ENCODE assay signal across 1 cellular context in the genomic region with DNA sequence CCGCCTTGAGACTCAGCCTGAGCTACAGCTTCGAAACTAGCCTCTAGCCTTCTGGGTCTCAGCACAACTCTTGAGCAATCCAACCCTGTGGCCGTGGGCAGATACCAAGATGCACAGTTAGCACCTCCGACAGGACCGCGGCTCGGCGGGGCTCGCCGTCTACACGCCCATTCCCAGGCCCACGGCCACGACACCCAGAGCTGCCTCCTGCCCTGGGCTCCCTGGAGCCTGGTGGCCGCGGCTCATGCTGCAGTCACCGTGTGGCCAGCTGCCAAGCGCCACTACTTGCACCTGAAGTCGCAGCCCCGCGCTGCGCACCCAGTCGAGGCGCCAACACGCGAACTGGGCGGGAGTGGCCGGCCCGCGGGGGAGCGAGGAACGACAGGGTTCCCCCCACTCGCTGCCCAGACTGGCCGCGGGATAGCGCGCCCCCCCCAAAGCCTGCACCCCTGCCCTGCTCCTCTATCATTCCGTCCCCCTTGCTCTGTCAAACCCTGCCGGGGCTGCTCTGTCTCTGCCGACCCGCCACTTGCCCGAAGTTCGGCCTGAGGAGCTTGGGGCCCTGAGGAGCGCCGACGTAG.
A peak's percentile ranks its signal among the peaks of the same experiment; 100 is the strongest.
TF ChIP-seq lines count a peak whose summit lies in the region.

No MANE protein-coding gene starts in this region.

TF ChIP-seq in HepG2, 621 proteins besides CTCF, POLR2A, EP300 and RAD21 (continued from another document and continues in another):
- TF ChIP-seq, protein P1, sequence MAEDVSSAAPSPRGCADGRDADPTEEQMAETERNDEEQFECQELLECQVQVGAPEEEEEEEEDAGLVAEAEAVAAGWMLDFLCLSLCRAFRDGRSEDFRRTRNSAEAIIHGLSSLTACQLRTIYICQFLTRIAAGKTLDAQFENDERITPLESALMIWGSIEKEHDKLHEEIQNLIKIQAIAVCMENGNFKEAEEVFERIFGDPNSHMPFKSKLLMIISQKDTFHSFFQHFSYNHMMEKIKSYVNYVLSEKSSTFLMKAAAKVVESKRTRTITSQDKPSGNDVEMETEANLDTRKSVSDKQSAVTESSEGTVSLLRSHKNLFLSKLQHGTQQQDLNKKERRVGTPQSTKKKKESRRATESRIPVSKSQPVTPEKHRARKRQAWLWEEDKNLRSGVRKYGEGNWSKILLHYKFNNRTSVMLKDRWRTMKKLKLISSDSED (CRISPR knock-in tag; IDR thresholded peaks at IDR 0.05), result 0 out of 2 replicates have a peak, but pooled peaks have one; percentile 49
- peak; percentile 44; the same call in 1 of the 2 replicates for TF ChIP-seq ZSCAN31 (CRISPR knock-in tag; IDR thresholded peaks at IDR 0.05; ENCODE audit: low read depth)
- no peak for TF ChIP-seq ZFP36 (IDR thresholded peaks at IDR 0.05; ENCODE audit: borderline replicate concordance, low read depth, low read length, partially characterized antibody)
- no peak for TF ChIP-seq ZSCAN12 (CRISPR knock-in tag; IDR thresholded peaks at IDR 0.05)
- TF ChIP-seq, protein P2, sequence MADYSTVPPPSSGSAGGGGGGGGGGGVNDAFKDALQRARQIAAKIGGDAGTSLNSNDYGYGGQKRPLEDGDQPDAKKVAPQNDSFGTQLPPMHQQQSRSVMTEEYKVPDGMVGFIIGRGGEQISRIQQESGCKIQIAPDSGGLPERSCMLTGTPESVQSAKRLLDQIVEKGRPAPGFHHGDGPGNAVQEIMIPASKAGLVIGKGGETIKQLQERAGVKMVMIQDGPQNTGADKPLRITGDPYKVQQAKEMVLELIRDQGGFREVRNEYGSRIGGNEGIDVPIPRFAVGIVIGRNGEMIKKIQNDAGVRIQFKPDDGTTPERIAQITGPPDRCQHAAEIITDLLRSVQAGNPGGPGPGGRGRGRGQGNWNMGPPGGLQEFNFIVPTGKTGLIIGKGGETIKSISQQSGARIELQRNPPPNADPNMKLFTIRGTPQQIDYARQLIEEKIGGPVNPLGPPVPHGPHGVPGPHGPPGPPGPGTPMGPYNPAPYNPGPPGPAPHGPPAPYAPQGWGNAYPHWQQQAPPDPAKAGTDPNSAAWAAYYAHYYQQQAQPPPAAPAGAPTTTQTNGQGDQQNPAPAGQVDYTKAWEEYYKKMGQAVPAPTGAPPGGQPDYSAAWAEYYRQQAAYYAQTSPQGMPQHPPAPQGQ (CRISPR knock-in tag; IDR thresholded peaks at IDR 0.05; ENCODE audit: borderline replicate concordance), result no peak
- TF ChIP-seq ZNF558 (CRISPR knock-in tag; IDR thresholded peaks at IDR 0.05; ENCODE audit: borderline replicate concordance), result peak; percentile 6; the same call in 1 of the 2 replicates
- no peak for TF ChIP-seq ATAD3A (CRISPR knock-in tag; IDR thresholded peaks at IDR 0.05)
- peak; percentile 85; the same call in 1 of the 2 replicates for TF ChIP-seq NR1H2 (CRISPR knock-in tag; IDR thresholded peaks at IDR 0.05; ENCODE audit: borderline replicate concordance, low read depth)
- TF ChIP-seq RNF2 (conservative IDR thresholded peaks at IDR 0.05; ENCODE audit: low read depth), result no peak
- TF ChIP-seq, protein P3, sequence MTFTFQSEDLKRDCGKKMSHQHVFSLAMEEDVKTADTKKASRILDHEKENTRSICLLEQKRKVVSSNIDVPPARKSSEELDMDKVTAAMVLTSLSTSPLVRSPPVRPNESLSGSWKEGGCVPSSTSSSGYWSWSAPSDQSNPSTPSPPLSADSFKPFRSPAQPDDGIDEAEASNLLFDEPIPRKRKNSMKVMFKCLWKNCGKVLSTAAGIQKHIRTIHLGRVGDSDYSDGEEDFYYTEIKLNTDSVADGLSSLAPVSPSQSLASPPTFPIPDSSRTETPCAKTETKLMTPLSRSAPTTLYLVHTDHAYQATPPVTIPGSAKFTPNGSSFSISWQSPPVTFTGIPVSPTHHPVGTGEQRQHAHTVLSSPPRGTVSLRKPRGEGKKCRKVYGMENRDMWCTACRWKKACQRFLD (CRISPR knock-in tag; IDR thresholded peaks at IDR 0.05; ENCODE audit: borderline replicate concordance), result 0 out of 2 replicates have a peak, but pooled peaks have one; percentile 46
- TF ChIP-seq, protein P4, sequence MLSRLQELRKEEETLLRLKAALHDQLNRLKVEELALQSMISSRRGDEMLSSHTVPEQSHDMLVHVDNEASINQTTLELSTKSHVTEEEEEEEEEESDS (CRISPR knock-in tag; IDR thresholded peaks at IDR 0.05; ENCODE audit: borderline replicate concordance), result no peak
- TF ChIP-seq, protein P5, sequence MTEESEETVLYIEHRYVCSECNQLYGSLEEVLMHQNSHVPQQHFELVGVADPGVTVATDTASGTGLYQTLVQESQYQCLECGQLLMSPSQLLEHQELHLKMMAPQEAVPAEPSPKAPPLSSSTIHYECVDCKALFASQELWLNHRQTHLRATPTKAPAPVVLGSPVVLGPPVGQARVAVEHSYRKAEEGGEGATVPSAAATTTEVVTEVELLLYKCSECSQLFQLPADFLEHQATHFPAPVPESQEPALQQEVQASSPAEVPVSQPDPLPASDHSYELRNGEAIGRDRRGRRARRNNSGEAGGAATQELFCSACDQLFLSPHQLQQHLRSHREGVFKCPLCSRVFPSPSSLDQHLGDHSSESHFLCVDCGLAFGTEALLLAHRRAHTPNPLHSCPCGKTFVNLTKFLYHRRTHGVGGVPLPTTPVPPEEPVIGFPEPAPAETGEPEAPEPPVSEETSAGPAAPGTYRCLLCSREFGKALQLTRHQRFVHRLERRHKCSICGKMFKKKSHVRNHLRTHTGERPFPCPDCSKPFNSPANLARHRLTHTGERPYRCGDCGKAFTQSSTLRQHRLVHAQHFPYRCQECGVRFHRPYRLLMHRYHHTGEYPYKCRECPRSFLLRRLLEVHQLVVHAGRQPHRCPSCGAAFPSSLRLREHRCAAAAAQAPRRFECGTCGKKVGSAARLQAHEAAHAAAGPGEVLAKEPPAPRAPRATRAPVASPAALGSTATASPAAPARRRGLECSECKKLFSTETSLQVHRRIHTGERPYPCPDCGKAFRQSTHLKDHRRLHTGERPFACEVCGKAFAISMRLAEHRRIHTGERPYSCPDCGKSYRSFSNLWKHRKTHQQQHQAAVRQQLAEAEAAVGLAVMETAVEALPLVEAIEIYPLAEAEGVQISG (CRISPR knock-in tag; IDR thresholded peaks at IDR 0.05), result no peak
- TF ChIP-seq, protein P6, sequence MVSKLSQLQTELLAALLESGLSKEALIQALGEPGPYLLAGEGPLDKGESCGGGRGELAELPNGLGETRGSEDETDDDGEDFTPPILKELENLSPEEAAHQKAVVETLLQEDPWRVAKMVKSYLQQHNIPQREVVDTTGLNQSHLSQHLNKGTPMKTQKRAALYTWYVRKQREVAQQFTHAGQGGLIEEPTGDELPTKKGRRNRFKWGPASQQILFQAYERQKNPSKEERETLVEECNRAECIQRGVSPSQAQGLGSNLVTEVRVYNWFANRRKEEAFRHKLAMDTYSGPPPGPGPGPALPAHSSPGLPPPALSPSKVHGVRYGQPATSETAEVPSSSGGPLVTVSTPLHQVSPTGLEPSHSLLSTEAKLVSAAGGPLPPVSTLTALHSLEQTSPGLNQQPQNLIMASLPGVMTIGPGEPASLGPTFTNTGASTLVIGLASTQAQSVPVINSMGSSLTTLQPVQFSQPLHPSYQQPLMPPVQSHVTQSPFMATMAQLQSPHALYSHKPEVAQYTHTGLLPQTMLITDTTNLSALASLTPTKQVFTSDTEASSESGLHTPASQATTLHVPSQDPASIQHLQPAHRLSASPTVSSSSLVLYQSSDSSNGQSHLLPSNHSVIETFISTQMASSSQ (IDR thresholded peaks at IDR 0.05; ENCODE audit: low read depth), result no peak
- TF ChIP-seq, protein P6 (CRISPR knock-in tag; IDR thresholded peaks at IDR 0.05; ENCODE audit: borderline replicate concordance), result 0 out of 2 replicates have a peak, but pooled peaks have one; percentile 32
- no peak for TF ChIP-seq SP2 (CRISPR knock-in tag; IDR thresholded peaks at IDR 0.05)
- TF ChIP-seq ERF (CRISPR knock-in tag; IDR thresholded peaks at IDR 0.05), result no peak
- no peak for TF ChIP-seq DNMT3B (CRISPR knock-in tag; conservative IDR thresholded peaks at IDR 0.05)
- TF ChIP-seq, protein P7, sequence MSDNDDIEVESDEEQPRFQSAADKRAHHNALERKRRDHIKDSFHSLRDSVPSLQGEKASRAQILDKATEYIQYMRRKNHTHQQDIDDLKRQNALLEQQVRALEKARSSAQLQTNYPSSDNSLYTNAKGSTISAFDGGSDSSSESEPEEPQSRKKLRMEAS (IDR thresholded peaks at IDR 0.05), result peak; percentile 64; the same call in 1 of the 2 replicates
- TF ChIP-seq, protein P8, sequence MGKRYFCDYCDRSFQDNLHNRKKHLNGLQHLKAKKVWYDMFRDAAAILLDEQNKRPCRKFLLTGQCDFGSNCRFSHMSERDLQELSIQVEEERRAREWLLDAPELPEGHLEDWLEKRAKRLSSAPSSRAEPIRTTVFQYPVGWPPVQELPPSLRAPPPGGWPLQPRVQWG (CRISPR knock-in tag; IDR thresholded peaks at IDR 0.05; ENCODE audit: borderline replicate concordance, low read depth), result no peak
- no peak for TF ChIP-seq NONO (IDR thresholded peaks at IDR 0.05)
- 0 out of 2 replicates have a peak, but pooled peaks have one; percentile 48 for TF ChIP-seq NONO (CRISPR knock-in tag; conservative IDR thresholded peaks at IDR 0.05)
- TF ChIP-seq PHF8 (CRISPR knock-in tag; IDR thresholded peaks at IDR 0.05), result peak; percentile 26; the same call in 1 of the 2 replicates
- TF ChIP-seq, protein P9, sequence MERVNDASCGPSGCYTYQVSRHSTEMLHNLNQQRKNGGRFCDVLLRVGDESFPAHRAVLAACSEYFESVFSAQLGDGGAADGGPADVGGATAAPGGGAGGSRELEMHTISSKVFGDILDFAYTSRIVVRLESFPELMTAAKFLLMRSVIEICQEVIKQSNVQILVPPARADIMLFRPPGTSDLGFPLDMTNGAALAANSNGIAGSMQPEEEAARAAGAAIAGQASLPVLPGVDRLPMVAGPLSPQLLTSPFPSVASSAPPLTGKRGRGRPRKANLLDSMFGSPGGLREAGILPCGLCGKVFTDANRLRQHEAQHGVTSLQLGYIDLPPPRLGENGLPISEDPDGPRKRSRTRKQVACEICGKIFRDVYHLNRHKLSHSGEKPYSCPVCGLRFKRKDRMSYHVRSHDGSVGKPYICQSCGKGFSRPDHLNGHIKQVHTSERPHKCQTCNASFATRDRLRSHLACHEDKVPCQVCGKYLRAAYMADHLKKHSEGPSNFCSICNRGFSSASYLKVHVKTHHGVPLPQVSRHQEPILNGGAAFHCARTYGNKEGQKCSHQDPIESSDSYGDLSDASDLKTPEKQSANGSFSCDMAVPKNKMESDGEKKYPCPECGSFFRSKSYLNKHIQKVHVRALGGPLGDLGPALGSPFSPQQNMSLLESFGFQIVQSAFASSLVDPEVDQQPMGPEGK (CRISPR knock-in tag; IDR thresholded peaks at IDR 0.05), result no peak
- TF ChIP-seq, protein P10, sequence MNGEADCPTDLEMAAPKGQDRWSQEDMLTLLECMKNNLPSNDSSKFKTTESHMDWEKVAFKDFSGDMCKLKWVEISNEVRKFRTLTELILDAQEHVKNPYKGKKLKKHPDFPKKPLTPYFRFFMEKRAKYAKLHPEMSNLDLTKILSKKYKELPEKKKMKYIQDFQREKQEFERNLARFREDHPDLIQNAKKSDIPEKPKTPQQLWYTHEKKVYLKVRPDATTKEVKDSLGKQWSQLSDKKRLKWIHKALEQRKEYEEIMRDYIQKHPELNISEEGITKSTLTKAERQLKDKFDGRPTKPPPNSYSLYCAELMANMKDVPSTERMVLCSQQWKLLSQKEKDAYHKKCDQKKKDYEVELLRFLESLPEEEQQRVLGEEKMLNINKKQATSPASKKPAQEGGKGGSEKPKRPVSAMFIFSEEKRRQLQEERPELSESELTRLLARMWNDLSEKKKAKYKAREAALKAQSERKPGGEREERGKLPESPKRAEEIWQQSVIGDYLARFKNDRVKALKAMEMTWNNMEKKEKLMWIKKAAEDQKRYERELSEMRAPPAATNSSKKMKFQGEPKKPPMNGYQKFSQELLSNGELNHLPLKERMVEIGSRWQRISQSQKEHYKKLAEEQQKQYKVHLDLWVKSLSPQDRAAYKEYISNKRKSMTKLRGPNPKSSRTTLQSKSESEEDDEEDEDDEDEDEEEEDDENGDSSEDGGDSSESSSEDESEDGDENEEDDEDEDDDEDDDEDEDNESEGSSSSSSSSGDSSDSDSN (CRISPR knock-in tag; IDR thresholded peaks at IDR 0.05), result peak; percentile 65
- peak; percentile 82; the same call in 1 of the 2 replicates for TF ChIP-seq ZNF572 (CRISPR knock-in tag; IDR thresholded peaks at IDR 0.05)
- TF ChIP-seq KAT7 (CRISPR knock-in tag; IDR thresholded peaks at IDR 0.05; ENCODE audit: borderline replicate concordance), result no peak
- TF ChIP-seq ZFAT (CRISPR knock-in tag; conservative IDR thresholded peaks at IDR 0.05), result no peak
- peak; percentile 48 for TF ChIP-seq CEBPB (IDR thresholded peaks at IDR 0.05; ENCODE audit: borderline replicate concordance, low read depth, low read length)
- no peak for TF ChIP-seq MED13 (CRISPR knock-in tag; IDR thresholded peaks at IDR 0.05)
- TF ChIP-seq ZNF12 (CRISPR knock-in tag; IDR thresholded peaks at IDR 0.05), result 0 out of 2 replicates have a peak, but pooled peaks have one; percentile 10
- no peak for TF ChIP-seq ADNP (CRISPR knock-in tag; IDR thresholded peaks at IDR 0.05)
- TF ChIP-seq ZMYM2 (CRISPR knock-in tag; IDR thresholded peaks at IDR 0.05), result 0 out of 2 replicates have a peak, but pooled peaks have one; percentile 24
- TF ChIP-seq HNRNPL (IDR thresholded peaks at IDR 0.05; ENCODE audit: low read depth, low read length), result no peak
- TF ChIP-seq ZBTB42 (CRISPR knock-in tag; IDR thresholded peaks at IDR 0.05), result peak; percentile 79; the same call in 1 of the 2 replicates
- TF ChIP-seq ZNF230 (CRISPR knock-in tag; IDR thresholded peaks at IDR 0.05), result 0 out of 2 replicates have a peak, but pooled peaks have one; percentile 10
- TF ChIP-seq NRL (CRISPR knock-in tag; IDR thresholded peaks at IDR 0.05; ENCODE audit: borderline replicate concordance), result peak; percentile 50; the same call in 1 of the 2 replicates
- TF ChIP-seq ZNF331 (CRISPR knock-in tag; IDR thresholded peaks at IDR 0.05), result no peak
- TF ChIP-seq, protein P11, sequence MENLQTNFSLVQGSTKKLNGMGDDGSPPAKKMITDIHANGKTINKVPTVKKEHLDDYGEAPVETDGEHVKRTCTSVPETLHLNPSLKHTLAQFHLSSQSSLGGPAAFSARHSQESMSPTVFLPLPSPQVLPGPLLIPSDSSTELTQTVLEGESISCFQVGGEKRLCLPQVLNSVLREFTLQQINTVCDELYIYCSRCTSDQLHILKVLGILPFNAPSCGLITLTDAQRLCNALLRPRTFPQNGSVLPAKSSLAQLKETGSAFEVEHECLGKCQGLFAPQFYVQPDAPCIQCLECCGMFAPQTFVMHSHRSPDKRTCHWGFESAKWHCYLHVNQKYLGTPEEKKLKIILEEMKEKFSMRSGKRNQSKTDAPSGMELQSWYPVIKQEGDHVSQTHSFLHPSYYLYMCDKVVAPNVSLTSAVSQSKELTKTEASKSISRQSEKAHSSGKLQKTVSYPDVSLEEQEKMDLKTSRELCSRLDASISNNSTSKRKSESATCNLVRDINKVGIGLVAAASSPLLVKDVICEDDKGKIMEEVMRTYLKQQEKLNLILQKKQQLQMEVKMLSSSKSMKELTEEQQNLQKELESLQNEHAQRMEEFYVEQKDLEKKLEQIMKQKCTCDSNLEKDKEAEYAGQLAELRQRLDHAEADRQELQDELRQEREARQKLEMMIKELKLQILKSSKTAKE (CRISPR knock-in tag; IDR thresholded peaks at IDR 0.05; ENCODE audit: borderline replicate concordance), result no peak; the same call in 1 of the 2 replicates
